Comparison of ENCODE assay signal across 8 cellular contexts in genomic region chr3:35965908-35966307, GRCh38.
DNase-seq lines count a peak whose midpoint lies in the region; ATAC-seq, FAIRE-seq and TF ChIP-seq lines count a peak whose summit lies in the region.

No MANE protein-coding gene starts in this region.

- H2AFZ ChIP-seq in H1 (ENCODE audit: low read length) (peak overlapping the region; percentile 27; the same call in 1 of the 2 replicates), parathyroid adenoma (no peak overlapping the region)

- no peaks in the 10 kb centered on the region for H3K27me3 ChIP-seq in NT2/D1 (ENCODE audit: insufficient read depth, insufficient read length)
- no peaks in the 10 kb centered on the region for H3K27me3 ChIP-seq in H1 (replicated peaks in 1 of 4; ENCODE audit: control insufficient read depth in 3 of 4, extremely low read depth in 1 of 4, insufficient read depth in 3 of 4, low read length in 3 of 4)
- no peaks in the 10 kb centered on the region for H3K27me3 ChIP-seq in parathyroid adenoma (ENCODE audit: control insufficient read depth, insufficient read depth, low read length)

- no peak overlapping the region for H3K4me3 ChIP-seq in NT2/D1 (ENCODE audit: insufficient read length, low read depth)
- H3K4me3 ChIP-seq in H1 (ENCODE audit: extremely low read depth in 1 of 4, insufficient read depth in 2 of 4, low read depth in 3 of 4, low read length in 4 of 4) = no peak overlapping the region
- H3K4me3 ChIP-seq in parathyroid adenoma (ENCODE audit: low read depth, low read length) = no peak overlapping the region

- no peak overlapping the region for H2BK120ac ChIP-seq in H1 (replicated peaks; ENCODE audit: low read depth, low read length)

- H4K5ac ChIP-seq in H1 (ENCODE audit: insufficient read length, low read depth, low read length) = no peak overlapping the region

- no peak overlapping the region for H2BK5ac ChIP-seq in H1 (ENCODE audit: low read depth, low read length)

- H3K14ac ChIP-seq in H1 (ENCODE audit: insufficient read length) = no peak overlapping the region

- H3K79me2 ChIP-seq in H1 (ENCODE audit: control insufficient read depth in 1 of 2, insufficient read depth in 2 of 2, low read length in 2 of 2) = no peaks in the 10 kb centered on the region
- H3K79me2 ChIP-seq in parathyroid adenoma = no peaks in the 10 kb centered on the region

- POLR2A ChIA-PET in H1 (lab: Charles Lee; ENCODE audit: partially characterized antibody) = no interaction called here

- no peak overlapping the region for H3K56ac ChIP-seq in H1 (replicated peaks; ENCODE audit: insufficient read length, low read depth, low read length)

- H2BK20ac ChIP-seq in H1 (ENCODE audit: low read length) = no peak overlapping the region

- H4K20me1 ChIP-seq in H1 (replicated peaks in 1 of 2; ENCODE audit: control insufficient read depth in 1 of 2, insufficient read depth in 2 of 2, low read length in 2 of 2) = no peaks in the 10 kb centered on the region

- H4K8ac ChIP-seq in H1 (ENCODE audit: extremely low read depth, insufficient read depth, low read length) = no peak overlapping the region

- H3K27ac ChIP-seq in C4-2B = no peak overlapping the region
- no peak overlapping the region for H3K27ac ChIP-seq in H1 (ENCODE audit: low read depth, low read length)
- no peak overlapping the region for H3K27ac ChIP-seq in parathyroid adenoma

- no peak overlapping the region for H2BK15ac ChIP-seq in H1 (ENCODE audit: low read length)

- no peak overlapping the region for H3K4ac ChIP-seq in H1 (replicated peaks; ENCODE audit: insufficient read length, low read depth, low read length)

- WGBS in H1 (ENCODE audit: extremely low coverage in 1 of 2, insufficient coverage in 1 of 2, insufficient read length in 1 of 2, insufficient replicate concordance in 2 of 2, low coverage in 1 of 2, low lambda C conversion rate in 2 of 2, missing lambda C conversion rate in 1 of 2), 2 experiments = 34% methylated on average over 2 of the region's 2 CpGs; no CpG with 5 or more reads in 1 of the 2 experiments

- H3K23ac ChIP-seq in H1 (ENCODE audit: insufficient read length) = no peak overlapping the region

- H3K9me3 ChIP-seq in NT2/D1 (ENCODE audit: insufficient read depth, low read length) = no peaks in the 10 kb centered on the region
- H3K9me3 ChIP-seq in H1 (ENCODE audit: insufficient read depth in 2 of 2, low read depth in 1 of 2, low read length in 1 of 2) = no peaks in the 10 kb centered on the region
- H3K9me3 ChIP-seq in parathyroid adenoma (ENCODE audit: control insufficient read depth, low read length) = no peaks in the 10 kb centered on the region

- H4K91ac ChIP-seq in H1 (replicated peaks; ENCODE audit: insufficient read length, low read length) = no peak overlapping the region

- TF ChIP-seq CTCF in C4-2B (conservative IDR thresholded peaks at IDR 0.05) (peak; percentile 68), H1 (IDR thresholded peaks at IDR 0.05; ENCODE audit: control extremely low read depth in 1 of 3, insufficient read depth in 1 of 3, low read depth in 1 of 3, low read length in 3 of 3) (peak in 2 of 3 experiments; percentile 41 to 69; a peak in 2 of 4 replicates), parathyroid adenoma (IDR thresholded peaks at IDR 0.05) (peak; percentile 56)

- no peak for TF ChIP-seq POLR2A in H1 (IDR thresholded peaks at IDR 0.05; ENCODE audit: control extremely low read depth in 1 of 2, low read depth in 2 of 2, low read length in 2 of 2)

- DNase-seq in NT2/D1 (ENCODE audit: low read depth, low spot score) (peak; percentile 28), H1 (ENCODE audit: low read depth in 1 of 2, low spot score in 2 of 2) (no peak), GDM1 (lab: John Stamatoyannopoulos, UW) (no peak)

- H3K4me1 ChIP-seq in NT2/D1 (ENCODE audit: insufficient read depth, insufficient read length) = no peaks in the 10 kb centered on the region
- no peaks in the 10 kb centered on the region for H3K4me1 ChIP-seq in H1 (replicated peaks in 1 of 4; ENCODE audit: control insufficient read depth in 3 of 4, insufficient read depth in 4 of 4, low read length in 3 of 4)
- no peaks in the 10 kb centered on the region for H3K4me1 ChIP-seq in parathyroid adenoma

- H2BK12ac ChIP-seq in H1 (ENCODE audit: low read depth, low read length) = no peak overlapping the region

- no peak overlapping the region for H3K9ac ChIP-seq in NT2/D1 (ENCODE audit: insufficient read length, low read depth)
- H3K9ac ChIP-seq in H1 (replicated peaks in 1 of 4; ENCODE audit: extremely low read depth in 1 of 4, low read depth in 3 of 4, low read length in 3 of 4) = no peak overlapping the region
- no peak overlapping the region for H3K9ac ChIP-seq in parathyroid adenoma

- peaks cover 2% of the 10 kb centered on the region; the same call in 1 of the 2 replicates for H3K23me2 ChIP-seq in H1 (ENCODE audit: low read depth, low read length)

- no peak overlapping the region for H3K4me2 ChIP-seq in H1 (ENCODE audit: insufficient read depth in 1 of 2, low read depth in 2 of 2, low read length in 2 of 2)
- no peak overlapping the region for H3K4me2 ChIP-seq in parathyroid adenoma (ENCODE audit: low read length)

- TF ChIP-seq RAD21 in H1 (IDR thresholded peaks at IDR 0.05 in 1 of 2, conservative IDR thresholded peaks at IDR 0.05 in 1 of 2; ENCODE audit: low read depth in 2 of 2, low read length in 2 of 2) = peak; percentile 84

- ATAC-seq in GM21423 (IDR thresholded peaks at IDR 0.05; ENCODE audit: unreplicated experiment) (peak; percentile 46), GM21619 (IDR thresholded peaks at IDR 0.05; ENCODE audit: unreplicated experiment) (no peak), GM18519 (IDR thresholded peaks at IDR 0.05; ENCODE audit: low FRiP score, unreplicated experiment) (no peak)

- FAIRE-seq in H1 (lab: Jason Lieb, UNC) = no peak

- H3K36me3 ChIP-seq in NT2/D1 (ENCODE audit: insufficient read depth, insufficient read length, low read length) = no peaks in the 10 kb centered on the region
- H3K36me3 ChIP-seq in H1 (ENCODE audit: control insufficient read depth in 2 of 4, insufficient read depth in 4 of 4, low read length in 3 of 4) = no peaks in the 10 kb centered on the region
- H3K36me3 ChIP-seq in parathyroid adenoma (ENCODE audit: control insufficient read depth, insufficient read depth, low read length) = no peaks in the 10 kb centered on the region

- no peak overlapping the region for H2AK5ac ChIP-seq in H1 (ENCODE audit: low read depth, low read length)

- CTCF ChIA-PET in H1 (lab: Charles Lee; ENCODE audit: partially characterized antibody) = interaction anchor here (0.6 to 3.0 kb wide), 42 partner anchors 9 to 1666 kb away, joined by 3 to 22 read pairs (median 4); no protein-coding TSS in a partner anchor

- no peaks in the 10 kb centered on the region for H3K79me1 ChIP-seq in H1 (ENCODE audit: low read depth, low read length)

- TF ChIP-seq EP300 in H1 (IDR thresholded peaks at IDR 0.05; ENCODE audit: borderline replicate concordance in 1 of 2, low read depth in 2 of 2, low read length in 2 of 2) = no peak

- no peak overlapping the region for H3K18ac ChIP-seq in H1 (ENCODE audit: extremely low read depth, low read length)

TF ChIP-seq in H1, 55 proteins besides CTCF, POLR2A, EP300 and RAD21:
- TF ChIP-seq CHD2 (IDR thresholded peaks at IDR 0.05; ENCODE audit: low read length) = no peak
- no peak for TF ChIP-seq TBP (IDR thresholded peaks at IDR 0.05; ENCODE audit: low read depth, low read length)
- no peak for TF ChIP-seq CBX5 (IDR thresholded peaks at IDR 0.05; ENCODE audit: low read depth, low read length)
- TF ChIP-seq CEBPB (IDR thresholded peaks at IDR 0.05; ENCODE audit: low read depth, low read length) = no peak
- no peak for TF ChIP-seq PHF8 (conservative IDR thresholded peaks at IDR 0.05; ENCODE audit: low read depth, low read length)
- TF ChIP-seq NRF1 (IDR thresholded peaks at IDR 0.05; ENCODE audit: low read depth, low read length) = no peak
- no peak for TF ChIP-seq CHD1 (IDR thresholded peaks at IDR 0.05; ENCODE audit: low read depth, low read length)
- no peak for TF ChIP-seq SIX5 (IDR thresholded peaks at IDR 0.05; ENCODE audit: low read depth, low read length)
- no peak for TF ChIP-seq RXRA (IDR thresholded peaks at IDR 0.05; ENCODE audit: insufficient read depth, low read depth, low read length)
- TF ChIP-seq BCL11A (IDR thresholded peaks at IDR 0.05; ENCODE audit: low read depth in 2 of 2, low read length in 2 of 2) = no peak
- TF ChIP-seq SAP30 (IDR thresholded peaks at IDR 0.05; ENCODE audit: insufficient read depth, insufficient replicate concordance, low read length) = no peak
- TF ChIP-seq SRF (IDR thresholded peaks at IDR 0.05; ENCODE audit: low read depth, low read length) = no peak
- TF ChIP-seq TAF7 (optimal IDR thresholded peaks at IDR 0.05; ENCODE audit: borderline replicate concordance, low read depth, low read length) = no peak
